14 cellular contexts compared by ENCODE assay signal in the genomic region with DNA sequence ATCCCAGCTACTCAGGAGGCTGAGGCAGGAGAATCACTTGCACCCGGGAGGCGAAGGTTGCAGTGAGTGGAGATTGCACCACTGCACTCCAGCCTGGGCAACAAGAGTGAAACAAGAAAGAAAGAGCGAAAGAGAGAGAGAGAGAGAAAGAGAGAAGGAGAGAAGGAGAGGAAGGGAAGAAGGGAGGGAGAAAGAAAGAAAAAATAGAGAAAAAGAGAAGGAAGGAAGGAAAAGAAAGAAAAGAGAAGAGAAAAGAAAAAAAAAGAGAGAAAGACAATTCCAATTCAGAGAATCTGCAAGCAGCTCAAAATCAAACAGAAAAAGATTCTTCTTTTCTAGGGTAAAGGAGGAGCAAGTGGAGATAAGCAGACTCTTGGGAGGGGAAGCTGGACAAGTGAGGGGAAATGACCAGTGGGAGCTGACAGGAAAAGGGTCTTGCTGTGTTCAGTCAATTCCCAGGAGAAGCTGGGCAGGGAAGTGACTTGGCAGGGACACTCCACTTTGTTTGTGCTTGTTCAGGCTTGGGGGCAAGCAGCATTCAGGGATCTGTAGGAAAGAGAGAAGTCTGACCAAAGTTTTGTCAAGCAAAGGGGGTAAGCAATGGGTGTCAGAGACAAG. TPM values are rescaled to one million over a fixed set of nuclear protein-coding genes. Genes with fewer than 3 reads are reported as not detected.
DNase-seq lines count a peak whose midpoint lies in the region; ATAC-seq and TF ChIP-seq lines count a peak whose summit lies in the region.
"Had no signal": no experiment of that assay in that cellular context is flagged by ENCODE, and none has a peak within 500 bp of the region (broad histone marks: within the 10 kb centered on the region; RNA-seq: fewer than 3 reads in every experiment).

No MANE protein-coding gene starts in this region.

- H3K4me3 Mint-ChIP-seq in CD8-positive, alpha-beta T cell = no peak overlapping the region
- H3K4me3 Mint-ChIP-seq in chondrocyte (ENCODE audit: unreplicated experiment) = peak overlapping the region; percentile 41

- H3K36me3 Mint-ChIP-seq in CD8-positive, alpha-beta T cell = no peaks in the 10 kb centered on the region
- no peaks in the 10 kb centered on the region for H3K36me3 Mint-ChIP-seq in chondrocyte (ENCODE audit: low read depth)

- no peaks in the 10 kb centered on the region for H3K27me3 ChIP-seq in CD8-positive, alpha-beta T cell (ENCODE audit: insufficient read depth, low read length)
- H3K27me3 ChIP-seq: adrenal gland, gastrocnemius medialis had no signal

- H3K27me3 Mint-ChIP-seq in CD8-positive, alpha-beta T cell (ENCODE audit: low read depth) = no peaks in the 10 kb centered on the region
- no peaks in the 10 kb centered on the region for H3K27me3 Mint-ChIP-seq in chondrocyte (ENCODE audit: low read depth)

- TF ChIP-seq CTCF in CD8-positive, alpha-beta T cell (IDR thresholded peaks at IDR 0.05) = no peak
- no peak for TF ChIP-seq CTCF in chondrocyte (IDR thresholded peaks at IDR 0.05)

- no peaks in the 10 kb centered on the region for H3K9me3 ChIP-seq in CD8-positive, alpha-beta T cell (ENCODE audit: low read length)
- H3K9me3 ChIP-seq: adrenal gland, gastrocnemius medialis had no signal

- intact Hi-C loops in CD8-positive, alpha-beta T cell (cut with DNase I, micrococcal nuclease) = no loop called here

- no peak for ATAC-seq in CD8-positive, alpha-beta T cell
- ATAC-seq in GM18907 (IDR thresholded peaks at IDR 0.05; ENCODE audit: unreplicated experiment) = no peak
- ATAC-seq: gastrocnemius medialis; stimulated activated naive CD8-positive, alpha-beta T cell treated with anti-CD3 and anti-CD28 coated beads, Interleukin-15, Interleukin-2, amounts not matched to agents 100 U/mL and 50 U/mL, for 24 hours had no signal

- POLR2A ChIA-PET in CD8-positive, alpha-beta T cell (lab: Charles Lee) = no interaction called here
- POLR2A ChIA-PET in HEK293T (lab: Yijun Ruan, JAX) = no interaction called here

- CTCF ChIA-PET in CD8-positive, alpha-beta T cell (lab: Charles Lee) = interaction anchor here (0.6 to 3.1 kb wide), 3 partner anchors 23 to 1029 kb away, joined by 3 to 29 read pairs (median 5); no protein-coding TSS in a partner anchor
- CTCF ChIA-PET in HEK293T (lab: Yijun Ruan, JAX) = no interaction called here

- no peaks in the 10 kb centered on the region for H3K36me3 ChIP-seq in CD8-positive, alpha-beta T cell (ENCODE audit: insufficient read depth, low read length)
- H3K36me3 ChIP-seq: adrenal gland, gastrocnemius medialis had no signal

- no peak for DNase-seq in CD8-positive, alpha-beta T cell
- no peak for DNase-seq in HEK293T (ENCODE audit: extremely low spot score)
- no peak for DNase-seq in chondrocyte (ENCODE audit: low spot score)
- DNase-seq in activated CD4-positive, alpha-beta T cell treated with anti-CD3 and anti-CD28 coated beads for 1 hour = no peak
- DNase-seq in superior temporal gyrus (ENCODE audit: extremely low spot score) = no peak
- DNase-seq: gastrocnemius medialis; NCI-H1436; stimulated activated CD4-positive, alpha-beta T cell treated with anti-CD3 and anti-CD28 coated beads, Interleukin-4, amount 100 ng/mL, for 4 hours; stimulated activated naive CD8-positive, alpha-beta T cell treated with anti-CD3 and anti-CD28 coated beads, Interleukin-15, Interleukin-2, amounts not matched to agents 100 U/mL and 50 U/mL, for 24 hours had no signal

- H3K4me1 ChIP-seq in CD8-positive, alpha-beta T cell (ENCODE audit: insufficient read depth, low read length) = peaks cover 22% of the 10 kb centered on the region

- H3K4me1 Mint-ChIP-seq in CD8-positive, alpha-beta T cell (ENCODE audit: low read depth) = peaks cover 21% of the 10 kb centered on the region
- H3K4me1 Mint-ChIP-seq in chondrocyte (ENCODE audit: low read depth) = peaks cover 86% of the 10 kb centered on the region

- no peak overlapping the region for H3K27ac ChIP-seq in CD8-positive, alpha-beta T cell (ENCODE audit: low read depth, low read length)
- peak overlapping the region in 11 of 21 experiments; percentile 0 to 91 (median 81) for H3K27ac ChIP-seq in skin epidermis

- H3K4me3 ChIP-seq in CD8-positive, alpha-beta T cell (ENCODE audit: low read depth, low read length) = no peak overlapping the region
- no peak overlapping the region for H3K4me3 ChIP-seq in skin epidermis
- H3K4me3 ChIP-seq: adrenal gland, gastrocnemius medialis had no signal

- H3K27ac Mint-ChIP-seq in CD8-positive, alpha-beta T cell = peak overlapping the region; percentile 18
- peak overlapping the region; percentile 97 for H3K27ac Mint-ChIP-seq in chondrocyte (ENCODE audit: unreplicated experiment)

- no peaks in the 10 kb centered on the region for H3K9me3 Mint-ChIP-seq in CD8-positive, alpha-beta T cell
- no peaks in the 10 kb centered on the region for H3K9me3 Mint-ChIP-seq in chondrocyte (ENCODE audit: low read depth)

TF ChIP-seq in HEK293T, 16 proteins besides CTCF, POLR2A, EP300 and RAD21:
- TF ChIP-seq TARDBP (IDR thresholded peaks at IDR 0.05) = no peak
- TF ChIP-seq CTBP1 (IDR thresholded peaks at IDR 0.05; ENCODE audit: borderline replicate concordance) = 0 out of 2 replicates have a peak, but pooled peaks have one; percentile 27

RNA-seq across cellular contexts. Expression of a gene that starts 3.6 kb away (rescaled TPM):
- 10 to 100 TPM; 83.0 to 84.7 TPM for total RNA-seq in CD8-positive, alpha-beta T cell
- 202 to 241 TPM (median 238 TPM) in 3 replicates for total RNA-seq in chondrocyte

RNA-seq across cellular contexts. Expression of a gene that starts 43.3 kb away (rescaled TPM):
- total RNA-seq in CD8-positive, alpha-beta T cell = under 1 TPM; 0.42 to 0.43 TPM
- not detected in 3 replicates for total RNA-seq in chondrocyte
- total RNA-seq: dermis microvascular lymphatic vessel endothelial cell, RPMI7951 had no signal
